ENCODE assay signal across 1 cellular context in genomic region chr1:25338188-25338981, GRCh38.
A peak's percentile ranks its signal among the peaks of the same experiment; 100 is the strongest.
TF ChIP-seq lines count a peak whose summit lies in the region.

TMEM50A (plus strand) TSS chr1:25338334; CDS start chr1:25340487, 2,153 bp downstream.

TF ChIP-seq in GM12878, 131 proteins besides CTCF, POLR2A, EP300 and RAD21 (continued from another document and continues in another):
- TF ChIP-seq ZBTB40 (IDR thresholded peaks at IDR 0.05; ENCODE audit: borderline replicate concordance) (peak; percentile 59), MAX (IDR thresholded peaks at IDR 0.05; ENCODE audit: low read depth, low read length) (no peak), SMAD5 (IDR thresholded peaks at IDR 0.05; ENCODE audit: low read depth) (peak; percentile 74; the same call in 1 of the 2 replicates), RFX5 (IDR thresholded peaks at IDR 0.05; ENCODE audit: low read depth, low read length) (0 out of 2 replicates have a peak, but pooled peaks have one; percentile 24), CBX5 (IDR thresholded peaks at IDR 0.05; ENCODE audit: low read depth) (no peak), ATF2 (IDR thresholded peaks at IDR 0.05; ENCODE audit: low read length) (no peak), NFXL1 (IDR thresholded peaks at IDR 0.05; ENCODE audit: borderline replicate concordance) (no peak), TARDBP (IDR thresholded peaks at IDR 0.05; ENCODE audit: borderline replicate concordance) (no peak), PRDM15 (CRISPR knock-in tag; IDR thresholded peaks at IDR 0.05) (no peak), POU2F2 (IDR thresholded peaks at IDR 0.05; ENCODE audit: borderline replicate concordance, low read depth, low read length) (0 out of 3 replicates have a peak, but pooled peaks have one; percentile 4), SPI1 (IDR thresholded peaks at IDR 0.05; ENCODE audit: borderline replicate concordance, insufficient read depth, low read depth, low read length) (no peak), EZH2 (IDR thresholded peaks at IDR 0.05; ENCODE audit: borderline replicate concordance, control insufficient read depth, low read depth, low read length) (no peak), RUNX3 (IDR thresholded peaks at IDR 0.05; ENCODE audit: low read length) (peak; percentile 57), FOS (IDR thresholded peaks at IDR 0.05; ENCODE audit: borderline replicate concordance, extremely low read depth, insufficient read length) (no peak), TCF12 (IDR thresholded peaks at IDR 0.05; ENCODE audit: low read depth, low read length) (no peak), BHLHE40 (IDR thresholded peaks at IDR 0.05; ENCODE audit: borderline replicate concordance in 1 of 2, low read depth in 2 of 2, low read length in 1 of 2) (no peak; a peak in 1 of 4 replicates), TCF3 (IDR thresholded peaks at IDR 0.05; ENCODE audit: borderline replicate concordance, insufficient read depth, low read depth, low read length) (no peak), SREBF1 (IDR thresholded peaks at IDR 0.05; ENCODE audit: low read length) (no peak), RELB (IDR thresholded peaks at IDR 0.05; ENCODE audit: low read depth) (peak; percentile 61; the same call in 1 of the 2 replicates), ZNF592 (IDR thresholded peaks at IDR 0.05) (no peak), RAD51 (IDR thresholded peaks at IDR 0.05) (no peak), CHD4 (IDR thresholded peaks at IDR 0.05) (no peak), BMI1 (IDR thresholded peaks at IDR 0.05; ENCODE audit: borderline replicate concordance) (no peak), ESRRA (IDR thresholded peaks at IDR 0.05; ENCODE audit: low read length) (no peak), EGR1 (IDR thresholded peaks at IDR 0.05; ENCODE audit: borderline replicate concordance in 1 of 2, low read depth in 2 of 2, low read length in 2 of 2) (0 out of 3 replicates have a peak, but pooled peaks of 1 of the 2 experiments have one; percentile 5), ZNF207 (IDR thresholded peaks at IDR 0.05; ENCODE audit: borderline replicate concordance) (peak; percentile 31; the same call in 1 of the 2 replicates), ZNF622 (IDR thresholded peaks at IDR 0.05) (no peak), BRCA1 (IDR thresholded peaks at IDR 0.05; ENCODE audit: low read depth, low read length) (no peak), PAX8 (IDR thresholded peaks at IDR 0.05) (no peak), DPF2 (IDR thresholded peaks at IDR 0.05) (peak; percentile 79), SMAD1 (IDR thresholded peaks at IDR 0.05; ENCODE audit: low read depth, partially characterized antibody) (no peak), IKZF1 (conservative IDR thresholded peaks at IDR 0.05) (peak; percentile 92), NR2C2 (IDR thresholded peaks at IDR 0.05; ENCODE audit: borderline replicate concordance, control insufficient read depth, insufficient read length, low read depth) (no peak), CHD1 (IDR thresholded peaks at IDR 0.05; ENCODE audit: low read depth, low read length) (peak; percentile 72; the same call in 1 of the 2 replicates), MTA2 (IDR thresholded peaks at IDR 0.05; ENCODE audit: low read depth) (0 out of 2 replicates have a peak, but pooled peaks have one; percentile 16), ZBED1 (IDR thresholded peaks at IDR 0.05; ENCODE audit: borderline replicate concordance) (no peak), PML (IDR thresholded peaks at IDR 0.05; ENCODE audit: low read length) (peak; percentile 69; the same call in 1 of the 2 replicates), WRNIP1 (IDR thresholded peaks at IDR 0.05; ENCODE audit: borderline replicate concordance, low read depth, low read length) (no peak), CBX3 (IDR thresholded peaks at IDR 0.05; ENCODE audit: borderline replicate concordance, low read depth) (no peak), NBN (IDR thresholded peaks at IDR 0.05) (peak; percentile 75; the same call in 1 of the 2 replicates), KAT2A (conservative IDR thresholded peaks at IDR 0.05; ENCODE audit: control insufficient read depth, low read depth, low read length) (no peak), HCFC1 (IDR thresholded peaks at IDR 0.05; ENCODE audit: low read length) (no peak)
- TF ChIP-seq, protein P1, sequence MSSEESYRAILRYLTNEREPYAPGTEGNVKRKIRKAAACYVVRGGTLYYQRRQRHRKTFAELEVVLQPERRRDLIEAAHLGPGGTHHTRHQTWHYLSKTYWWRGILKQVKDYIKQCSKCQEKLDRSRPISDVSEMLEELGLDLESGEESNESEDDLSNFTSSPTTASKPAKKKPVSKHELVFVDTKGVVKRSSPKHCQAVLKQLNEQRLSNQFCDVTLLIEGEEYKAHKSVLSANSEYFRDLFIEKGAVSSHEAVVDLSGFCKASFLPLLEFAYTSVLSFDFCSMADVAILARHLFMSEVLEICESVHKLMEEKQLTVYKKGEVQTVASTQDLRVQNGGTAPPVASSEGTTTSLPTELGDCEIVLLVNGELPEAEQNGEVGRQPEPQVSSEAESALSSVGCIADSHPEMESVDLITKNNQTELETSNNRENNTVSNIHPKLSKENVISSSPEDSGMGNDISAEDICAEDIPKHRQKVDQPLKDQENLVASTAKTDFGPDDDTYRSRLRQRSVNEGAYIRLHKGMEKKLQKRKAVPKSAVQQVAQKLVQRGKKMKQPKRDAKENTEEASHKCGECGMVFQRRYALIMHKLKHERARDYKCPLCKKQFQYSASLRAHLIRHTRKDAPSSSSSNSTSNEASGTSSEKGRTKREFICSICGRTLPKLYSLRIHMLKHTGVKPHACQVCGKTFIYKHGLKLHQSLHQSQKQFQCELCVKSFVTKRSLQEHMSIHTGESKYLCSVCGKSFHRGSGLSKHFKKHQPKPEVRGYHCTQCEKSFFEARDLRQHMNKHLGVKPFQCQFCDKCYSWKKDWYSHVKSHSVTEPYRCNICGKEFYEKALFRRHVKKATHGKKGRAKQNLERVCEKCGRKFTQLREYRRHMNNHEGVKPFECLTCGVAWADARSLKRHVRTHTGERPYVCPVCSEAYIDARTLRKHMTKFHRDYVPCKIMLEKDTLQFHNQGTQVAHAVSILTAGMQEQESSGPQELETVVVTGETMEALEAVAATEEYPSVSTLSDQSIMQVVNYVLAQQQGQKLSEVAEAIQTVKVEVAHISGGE (CRISPR knock-in tag; IDR thresholded peaks at IDR 0.05) = peak; percentile 52
- TF ChIP-seq, protein P2, sequence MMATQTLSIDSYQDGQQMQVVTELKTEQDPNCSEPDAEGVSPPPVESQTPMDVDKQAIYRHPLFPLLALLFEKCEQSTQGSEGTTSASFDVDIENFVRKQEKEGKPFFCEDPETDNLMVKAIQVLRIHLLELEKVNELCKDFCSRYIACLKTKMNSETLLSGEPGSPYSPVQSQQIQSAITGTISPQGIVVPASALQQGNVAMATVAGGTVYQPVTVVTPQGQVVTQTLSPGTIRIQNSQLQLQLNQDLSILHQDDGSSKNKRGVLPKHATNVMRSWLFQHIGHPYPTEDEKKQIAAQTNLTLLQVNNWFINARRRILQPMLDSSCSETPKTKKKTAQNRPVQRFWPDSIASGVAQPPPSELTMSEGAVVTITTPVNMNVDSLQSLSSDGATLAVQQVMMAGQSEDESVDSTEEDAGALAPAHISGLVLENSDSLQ (IDR thresholded peaks at IDR 0.05) = no peak
